Comparison of ENCODE assay signal across 9 cellular contexts in the genomic region with DNA sequence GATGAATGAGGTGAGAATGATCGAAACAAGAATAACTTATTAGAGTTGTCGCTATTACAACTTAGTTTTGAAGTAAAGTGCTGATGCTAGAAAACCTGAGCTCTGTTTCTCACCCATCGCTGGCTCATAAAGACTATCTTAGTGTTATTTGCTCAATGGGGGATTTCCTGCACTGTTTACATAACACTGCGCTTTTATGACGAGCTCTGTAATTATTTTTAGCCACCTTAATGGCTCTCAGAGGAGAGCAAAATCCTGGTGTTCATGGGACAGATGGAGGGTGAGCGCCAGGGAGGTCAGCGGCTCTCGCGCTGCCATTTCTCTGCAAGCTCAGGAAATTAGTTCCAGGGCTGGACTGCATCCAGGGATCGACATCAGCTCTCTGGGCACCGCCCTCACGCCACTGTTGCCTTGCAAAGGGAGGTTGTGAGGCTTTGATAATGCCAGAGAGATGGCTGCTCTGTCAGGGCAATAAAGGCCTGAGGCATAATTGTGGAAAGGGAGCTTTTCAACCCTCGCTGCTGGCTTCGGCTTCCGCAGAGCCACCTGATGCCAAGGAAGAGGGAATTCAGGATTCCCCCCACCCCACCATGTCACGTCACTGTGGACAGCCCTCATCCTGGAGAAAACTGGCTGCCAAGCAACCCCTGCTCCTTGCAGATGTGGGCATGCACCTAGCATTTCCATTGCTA.
A peak's percentile ranks its signal among the peaks of the same experiment; 100 is the strongest.
DNase-seq lines count a peak whose midpoint lies in the region; ATAC-seq and TF ChIP-seq lines count a peak whose summit lies in the region.
"Had no signal": no experiment of that assay in that cellular context is flagged by ENCODE, and none has a peak within 500 bp of the region (broad histone marks: within the 10 kb centered on the region; RNA-seq: fewer than 3 reads in every experiment).

No MANE protein-coding gene starts in this region.

- no peaks in the 10 kb centered on the region for H3K4me1 Mint-ChIP-seq in MCF 10A (ENCODE audit: insufficient read depth, unreplicated experiment)

- TF ChIP-seq POLR2A in breast epithelium (IDR thresholded peaks at IDR 0.05), result no peak

- no peak overlapping the region for H3K4me3 Mint-ChIP-seq in MCF 10A (ENCODE audit: unreplicated experiment)

- no peaks in the 10 kb centered on the region for H3K9me3 ChIP-seq in breast epithelium

- no peaks in the 10 kb centered on the region for H3K9me3 Mint-ChIP-seq in MCF 10A (ENCODE audit: unreplicated experiment)

- H3K27ac Mint-ChIP-seq in MCF 10A (ENCODE audit: low read depth, unreplicated experiment), result no peak overlapping the region

- peak; percentile 9 for DNase-seq in MCF 10A (ENCODE audit: unreplicated experiment)
- no peak for DNase-seq in breast epithelium (ENCODE audit: low spot score in 2 of 2)
- DNase-seq in NCI-H69 (lab: John Stamatoyannopoulos, UW), result peak; percentile 91
- peak; percentile 51 for DNase-seq in kidney glomerular epithelial cell (lab: John Stamatoyannopoulos, UW)
- peak; percentile 72 for DNase-seq in ureter (ENCODE audit: low spot score)
- no peak for DNase-seq in AG08396 (ENCODE audit: low spot score)
- DNase-seq: midbrain had no signal

- no peak overlapping the region for H3K4me3 ChIP-seq in breast epithelium

- no peaks in the 10 kb centered on the region for H3K27me3 ChIP-seq in breast epithelium

- CTCF ChIA-PET in MCF 10A (lab: Yijun Ruan, JAX), result interaction anchor here (0.5 kb wide), 1 partner anchor 417 kb away, joined by 3 read pairs; no protein-coding TSS in a partner anchor

- H3K36me3 Mint-ChIP-seq in MCF 10A (ENCODE audit: insufficient read depth, unreplicated experiment), result no peaks in the 10 kb centered on the region

- no TSS peak for BruUV-seq in MCF 10A (replicated peaks; lab: Mats Ljungman, UMichigan)

- POLR2A ChIA-PET in MCF 10A (lab: Yijun Ruan, JAX), result interaction anchor here (0.8 kb wide), 1 partner anchor 89 kb away, joined by 3 read pairs; no protein-coding TSS in a partner anchor

- TF ChIP-seq CTCF in MCF 10A (IDR thresholded peaks at IDR 0.05; ENCODE audit: unreplicated experiment), result no peak
- TF ChIP-seq CTCF in breast epithelium (IDR thresholded peaks at IDR 0.05), result no peak

- no peaks in the 10 kb centered on the region for H3K4me1 ChIP-seq in breast epithelium

- intact Hi-C loops in MCF 10A (cut with micrococcal nuclease) (no loop called here), breast epithelium (cut with DNase I; ENCODE audit: low total_unique reads) (no loop called here)

- no peaks in the 10 kb centered on the region for H3K36me3 ChIP-seq in breast epithelium

- H3K27me3 Mint-ChIP-seq in MCF 10A (ENCODE audit: insufficient read depth, unreplicated experiment), result peaks cover 96% of the 10 kb centered on the region

- no peak overlapping the region for H3K27ac ChIP-seq in breast epithelium

- no peak for ATAC-seq in HG02970 (IDR thresholded peaks at IDR 0.05; ENCODE audit: low FRiP score, unreplicated experiment)
- no peak for ATAC-seq in HG02759 (IDR thresholded peaks at IDR 0.05; ENCODE audit: unreplicated experiment)

Comparison
In these comparisons a context has a peak if more than half of its experiments do, and no peak if none do; other contexts are left out.
1. DNase-seq: peak in MCF 10A (single experiment), NCI-H69 (single experiment), kidney glomerular epithelial cell (single experiment) and ureter (single experiment); none in breast epithelium (0 of 2) and AG08396 (single experiment).